ENCODE assay signal across 22 cellular contexts in genomic region chr16:24217456-24217855, GRCh38. TPM values are rescaled to one million over a fixed set of nuclear protein-coding genes. Genes with fewer than 3 reads are reported as not detected.
DNase-seq lines count a peak whose midpoint lies in the region; ATAC-seq, FAIRE-seq and TF ChIP-seq lines count a peak whose summit lies in the region.
"Had no signal": no experiment of that assay in that cellular context is flagged by ENCODE, and none has a peak within 500 bp of the region (broad histone marks: within the 10 kb centered on the region; RNA-seq: fewer than 3 reads in every experiment).

No MANE protein-coding gene starts in this region.

- H3K79me2 ChIP-seq in K562 (ENCODE audit: control insufficient read depth, insufficient read depth, low read length): no peaks in the 10 kb centered on the region

- POLR2A ChIA-PET in K562 (lab: Yijun Ruan, JAX): interaction anchor here (0.7 to 1.4 kb wide), 4 partner anchors 9 to 72 kb away, joined by 3 read pairs; no protein-coding TSS in a partner anchor

- WGBS in K562 (ENCODE audit: insufficient coverage, low coverage, missing lambda C conversion rate): 20% methylated on average over 3 of the region's 3 CpGs
- WGBS in psoas muscle, 3 donors: 63 to 74% (median 71%) methylated on average over 3 of the region's 3 CpGs

- peaks cover 65% of the 10 kb centered on the region for H3K36me3 ChIP-seq in K562 (ENCODE audit: control insufficient read depth, insufficient read depth, low read length)
- H3K36me3 ChIP-seq in psoas muscle (ENCODE audit: insufficient read depth in 1 of 2, low read depth in 1 of 2): no peaks in the 10 kb centered on the region

- peaks cover 4% of the 10 kb centered on the region for H3K9me1 ChIP-seq in K562 (ENCODE audit: control insufficient read depth, insufficient read depth, low read length)

- H3K27me3 ChIP-seq in K562 (ENCODE audit: control insufficient read depth in 2 of 2, insufficient read depth in 2 of 2, low read length in 2 of 2): no peaks in the 10 kb centered on the region
- H3K27me3 ChIP-seq in psoas muscle (ENCODE audit: insufficient read depth in 3 of 3, low read length in 2 of 3): no peaks in the 10 kb centered on the region

- in situ Hi-C loops in K562 (cut with MboI): no loop called here

- no peak for TF ChIP-seq RAD21 in K562 (CRISPR knock-in tag; conservative IDR thresholded peaks at IDR 0.05 in 1 of 2, IDR thresholded peaks at IDR 0.05 in 1 of 2)

- TF ChIP-seq POLR2A in K562 (conservative IDR thresholded peaks at IDR 0.05): no peak

- intact Hi-C loops in K562 (cut with micrococcal nuclease) (no loop called here), psoas muscle (cut with DNase I) (no loop called here)

- H3K4me3 ChIP-seq in K562 (no peak overlapping the region), psoas muscle (no peak overlapping the region)
- H3K4me3 ChIP-seq: GM23338 had no signal

- TF ChIP-seq CTCF in K562 (IDR thresholded peaks at IDR 0.05 in 2 of 3, conservative IDR thresholded peaks at IDR 0.05 in 1 of 3; ENCODE audit: insufficient read depth in 2 of 3, low read depth in 1 of 3, low read length in 3 of 3) (no peak), psoas muscle (IDR thresholded peaks at IDR 0.05) (no peak)

- CTCF ChIA-PET in K562 (lab: Yijun Ruan, JAX; ENCODE audit: low intra/inter-chr PET ratio): no interaction called here

- H3K4me1 ChIP-seq in K562 (replicated peaks in 1 of 2; ENCODE audit: control insufficient read depth in 2 of 2, insufficient read depth in 2 of 2, low read length in 2 of 2) (peaks cover 6 to 33% of the 10 kb centered on the region in 2 experiments; a peak in 3 of 5 replicates), psoas muscle (no peaks in the 10 kb centered on the region)

- no peak overlapping the region; the same call in 1 of the 2 replicates for H3K4me2 ChIP-seq in K562 (ENCODE audit: insufficient read depth, low read length)
- H3K4me2 ChIP-seq: GM23338 had no signal

- ATAC-seq in K562: peak; percentile 78
- ATAC-seq in activated CD4-positive, CD25-positive, alpha-beta regulatory T cell treated with anti-CD3 and anti-CD28 coated beads, Interleukin-2, amount 50 U/mL, for 24 hours: no peak
- no peak for ATAC-seq in psoas muscle
- ATAC-seq: GM23338, HepG2 had no signal

- DNase-seq in SW480 (ENCODE audit: low spot score) (peak; percentile 18), K562 (ENCODE audit: extremely low read depth in 1 of 4, low spot score in 3 of 4) (peak; percentile 69 to 79 (median 76)), mucosa of gallbladder (ENCODE audit: low spot score) (peak; percentile 16), psoas muscle (no peak), amygdala (lab: John Stamatoyannopoulos, UW) (no peak)
- DNase-seq: AML-193; CD4-positive, alpha-beta T cell; DMS153; DMS79; GDM1; HCEC 1CT had no signal

- TF ChIP-seq EP300 in K562 (IDR thresholded peaks at IDR 0.05; ENCODE audit: low read length): no peak; the same call in 1 of the 2 replicates

- H3K27ac ChIP-seq in K562 (ENCODE audit: extremely low read depth, low read depth, low read length): no peak overlapping the region
- H3K27ac ChIP-seq in psoas muscle: no peak overlapping the region
- H3K27ac ChIP-seq: C4-2B had no signal

- peak; percentile 49 for FAIRE-seq in K562 (lab: Jason Lieb, UNC)
- FAIRE-seq: A204.1, GM12892, GM18507, H54, HepG2, HTR-8/SVneo had no signal

- BruUV-seq in K562 (replicated peaks; lab: Mats Ljungman, UMichigan): no TSS peak

- H3K9ac ChIP-seq in K562 (ENCODE audit: insufficient read depth in 1 of 2, low read depth in 2 of 2, low read length in 2 of 2): no peak overlapping the region

- H3K9me3 ChIP-seq in K562 (replicated peaks; ENCODE audit: control insufficient read depth, insufficient read depth, low read depth, low read length) (no peaks in the 10 kb centered on the region), psoas muscle (no peaks in the 10 kb centered on the region)

- no peaks in the 10 kb centered on the region for H4K20me1 ChIP-seq in K562 (replicated peaks; ENCODE audit: control insufficient read depth, insufficient read depth, low read length)

- H2AFZ ChIP-seq in K562 (ENCODE audit: low read depth, low read length): no peak overlapping the region
- H2AFZ ChIP-seq: GM23338 had no signal

TF ChIP-seq in K562, 482 proteins besides CTCF, POLR2A, EP300 and RAD21 (continues in another document):
- peak; percentile 50; the same call in 1 of the 2 replicates for TF ChIP-seq PML (IDR thresholded peaks at IDR 0.05; ENCODE audit: low read length)
- peak; percentile 68 for TF ChIP-seq MTA2 (IDR thresholded peaks at IDR 0.05; ENCODE audit: low read depth)
- no peak for TF ChIP-seq BHLHE40 (IDR thresholded peaks at IDR 0.05; ENCODE audit: low read length)
- TF ChIP-seq FOXP1 (CRISPR knock-in tag; IDR thresholded peaks at IDR 0.05): 0 out of 2 replicates have a peak, but pooled peaks have one; percentile 37
- TF ChIP-seq MTF1 (CRISPR knock-in tag; IDR thresholded peaks at IDR 0.05; ENCODE audit: borderline replicate concordance): no peak
- peak; percentile 65 for TF ChIP-seq NCOR1 (IDR thresholded peaks at IDR 0.05)
- TF ChIP-seq CBFA2T2 (conservative IDR thresholded peaks at IDR 0.05): peak; percentile 71
- TF ChIP-seq TEAD4 (IDR thresholded peaks at IDR 0.05; ENCODE audit: low read length): peak; percentile 73
- no peak for TF ChIP-seq TEAD4 (CRISPR knock-in tag; IDR thresholded peaks at IDR 0.05; ENCODE audit: borderline replicate concordance)
- 0 out of 2 replicates have a peak, but pooled peaks have one; percentile 13 for TF ChIP-seq EP400 (IDR thresholded peaks at IDR 0.05)
- TF ChIP-seq ARID1B (IDR thresholded peaks at IDR 0.05): peak; percentile 76
- no peak for TF ChIP-seq ZNF75A (CRISPR knock-in tag; IDR thresholded peaks at IDR 0.05)
- TF ChIP-seq THAP12 (CRISPR knock-in tag; IDR thresholded peaks at IDR 0.05): no peak
- TF ChIP-seq RCOR1 (IDR thresholded peaks at IDR 0.05; ENCODE audit: borderline replicate concordance in 1 of 2, low read depth in 2 of 2, low read length in 2 of 2): peak in 1 of 2 experiments; percentile 61; a peak in 1 of 4 replicates
- no peak for TF ChIP-seq ARNT (IDR thresholded peaks at IDR 0.05)
- peak; percentile 27 for TF ChIP-seq CCNT2 (IDR thresholded peaks at IDR 0.05; ENCODE audit: borderline replicate concordance, extremely low read depth, insufficient read length, low read depth, low read length)
- peak; percentile 78; the same call in 1 of the 2 replicates for TF ChIP-seq POLR2AphosphoS5 (IDR thresholded peaks at IDR 0.05; ENCODE audit: control insufficient read depth, insufficient read depth, low read depth, low read length)
- peak; percentile 47 for TF ChIP-seq STAT5A (IDR thresholded peaks at IDR 0.05; ENCODE audit: borderline replicate concordance, low read length)
- TF ChIP-seq ZNF280A (IDR thresholded peaks at IDR 0.05; ENCODE audit: low read depth, partially characterized antibody): no peak
- TF ChIP-seq SOX6 (IDR thresholded peaks at IDR 0.05): peak; percentile 49; the same call in 1 of the 2 replicates

RNA-seq across cellular contexts. Expression of gene CACNG3, which starts 38.7 kb away (rescaled TPM):
- total RNA-seq in K562 (2011; cell fraction: chromatin; rRNA removed; ENCODE audit: low replicate concordance): not detected in 2 replicates
- not detected in 2 replicates for total RNA-seq in K562 (2011; cell fraction: nucleolus; rRNA removed)
- not detected in 2 replicates for total RNA-seq in K562 (2011; cell fraction: nucleoplasm; rRNA removed)
- not detected in 2 replicates for total RNA-seq in K562 (2014; rRNA removed)
- total RNA-seq in K562 (2014; rRNA removed; fragmentation: Illumina TruSeq; extraction: Trizol): not detected in 2 replicates
- not detected in 2 replicates for total RNA-seq in K562 (2015; rRNA removed; fragmentation: Illumina TruSeq; extraction: Trizol)
- total RNA-seq in K562 (2021): not detected in 2 replicates
- polyA plus RNA-seq in K562 (2011; rRNA removed): not detected in 2 replicates
- polyA plus RNA-seq in K562 (2011; cell fraction: cytosol; rRNA removed): not detected in 2 replicates
- polyA plus RNA-seq in K562 (2011; cell fraction: nucleus; rRNA removed): not detected in 2 replicates
- polyA plus RNA-seq in K562 (2012): not detected in 2 replicates
- polyA plus RNA-seq in K562 (2014; fragmentation: Illumina TruSeq; extraction: Trizol): not detected in 2 replicates
- not detected for polyA plus RNA-seq in K562 (2014; fragmentation: Nextera tagmentation; extraction: Ambion mirVana)
- not detected in 2 replicates for polyA plus RNA-seq in K562 (2014; rRNA removed)
- polyA minus RNA-seq in K562 (2011; rRNA and poly(A)+ RNA removed): not detected in 2 replicates
- not detected in 2 replicates for polyA minus RNA-seq in K562 (2011; cell fraction: cytosol; rRNA and poly(A)+ RNA removed)
- not detected in 2 replicates for polyA minus RNA-seq in K562 (2011; cell fraction: nucleus; rRNA and poly(A)+ RNA removed)
- total RNA-seq in mucosa of gallbladder: not detected
- not detected for total RNA-seq in psoas muscle
- under 1 TPM in 1 of 3 donors, not detected in 2; 0.03 TPM for polyA plus RNA-seq in psoas muscle
- total RNA-seq: CD4-positive, alpha-beta T cell; Daoy; GM23338; HepG2 had no signal
- polyA plus RNA-seq: BJ, GM23338, HepG2 had no signal

Comparison
In these comparisons a context has a peak if more than half of its experiments do, and no peak if none do; other contexts are left out.
1. DNase-seq: peak in SW480 (single experiment), K562 (4 of 4) and mucosa of gallbladder (single experiment); none in psoas muscle (0 of 2) and amygdala (0 of 56).